Comparison of ENCODE assay signal across 8 cellular contexts in the genomic region with DNA sequence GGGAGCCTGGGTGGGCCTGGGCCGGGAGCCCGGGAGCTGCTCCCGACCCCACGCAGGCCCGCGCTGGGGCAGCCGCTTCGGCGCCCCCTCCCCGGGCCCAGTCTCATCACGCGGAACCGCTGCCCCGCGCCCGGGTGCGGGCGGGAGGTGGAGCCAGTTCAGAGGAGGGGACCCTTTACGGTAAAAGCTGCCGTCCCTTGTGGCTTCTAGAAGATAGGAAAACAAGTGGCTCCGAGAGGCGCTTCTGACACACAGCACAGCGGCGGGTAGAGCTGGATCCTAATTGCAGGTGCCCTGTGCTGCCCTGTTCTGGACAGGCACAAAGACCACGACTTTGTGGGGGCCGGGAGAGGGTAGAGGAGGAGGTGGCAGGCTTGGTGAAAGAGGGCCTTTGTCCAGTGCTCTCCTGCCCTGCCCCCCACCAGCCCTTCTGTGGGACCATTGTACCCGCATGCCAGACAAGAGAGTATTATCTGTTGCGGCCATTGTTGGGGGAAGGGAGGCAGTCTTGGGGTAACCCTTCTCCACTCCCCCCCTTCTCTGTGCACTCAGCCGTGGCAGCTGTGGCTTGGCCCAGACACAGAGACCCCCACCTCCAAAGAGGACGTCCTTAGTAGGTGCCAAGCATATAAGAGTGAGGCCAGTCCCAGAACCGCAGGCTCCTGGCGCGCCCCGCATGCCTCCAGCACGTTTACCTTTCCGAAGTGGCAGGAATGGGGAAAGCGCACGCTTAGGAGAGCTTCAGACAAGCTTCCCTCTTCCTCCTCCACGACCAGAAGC. TPM values are rescaled to one million over a fixed set of nuclear protein-coding genes. Genes with fewer than 3 reads are reported as not detected.
DNase-seq lines count a peak whose midpoint lies in the region; ATAC-seq lines count a peak whose summit lies in the region.

No MANE protein-coding gene starts in this region.

- H3K9me3 ChIP-seq in mucosa of rectum (ENCODE audit: control insufficient read depth in 2 of 2, low read length in 2 of 2): no peaks in the 10 kb centered on the region

- H3K36me3 ChIP-seq in mucosa of rectum (ENCODE audit: control insufficient read depth in 2 of 2, insufficient read depth in 2 of 2, low read length in 2 of 2): peaks cover 18 to 25% of the 10 kb centered on the region in 2 donors

- peaks cover 36% of the 10 kb centered on the region for H3K4me1 Mint-ChIP-seq in activated CD4-positive, alpha-beta T cell treated with anti-CD3 and anti-CD28 coated beads for 36 hours
- H3K4me1 Mint-ChIP-seq in effector memory CD8-positive, alpha-beta T cell (ENCODE audit: low read depth in 2 of 2): peaks cover 22 to 25% of the 10 kb centered on the region in 2 donors

- H3K36me3 Mint-ChIP-seq in activated CD4-positive, alpha-beta T cell treated with anti-CD3 and anti-CD28 coated beads for 36 hours (ENCODE audit: low read depth): peaks cover 26% of the 10 kb centered on the region
- peaks cover 39% of the 10 kb centered on the region for H3K36me3 Mint-ChIP-seq in effector memory CD8-positive, alpha-beta T cell (ENCODE audit: insufficient read depth)

- peak overlapping the region; percentile 82 for H3K27ac Mint-ChIP-seq in activated CD4-positive, alpha-beta T cell treated with anti-CD3 and anti-CD28 coated beads for 36 hours
- H3K27ac Mint-ChIP-seq in effector memory CD8-positive, alpha-beta T cell: peak overlapping the region; percentile 29 to 58

- H3K4me3 ChIP-seq in mucosa of rectum (ENCODE audit: low read length in 2 of 2): peak overlapping the region; percentile 75 to 76

- CTCF ChIA-PET in activated CD4-positive, alpha-beta T cell treated with anti-CD3 and anti-CD28 coated beads for 36 hours (lab: Charles Lee): interaction anchor here (0.9 to 3.0 kb wide), 3 partner anchors 31 to 145 kb away, joined by 3 to 12 read pairs (median 4); partner anchors contain the start of gene DHX58

- peak overlapping the region; percentile 79 for H3K4me3 Mint-ChIP-seq in activated CD4-positive, alpha-beta T cell treated with anti-CD3 and anti-CD28 coated beads for 36 hours
- H3K4me3 Mint-ChIP-seq in effector memory CD8-positive, alpha-beta T cell: peak overlapping the region; percentile 85 to 86

- peaks cover 12 to 14% of the 10 kb centered on the region in 2 donors for H3K4me1 ChIP-seq in mucosa of rectum (ENCODE audit: control insufficient read depth in 2 of 2, insufficient read depth in 2 of 2, low read length in 2 of 2)

- H3K9me3 Mint-ChIP-seq in activated CD4-positive, alpha-beta T cell treated with anti-CD3 and anti-CD28 coated beads for 36 hours (ENCODE audit: low read depth): no peaks in the 10 kb centered on the region
- no peaks in the 10 kb centered on the region for H3K9me3 Mint-ChIP-seq in effector memory CD8-positive, alpha-beta T cell

- intact Hi-C loops in activated CD4-positive, alpha-beta T cell treated with anti-CD3 and anti-CD28 coated beads for 36 hours (cut with DNase I, micrococcal nuclease): loop anchor here (2.0 to 5.0 kb wide), 4 partner anchors 35 to 1015 kb away; partner anchors contain the start of genes ODAD4 (in 1 of the 2), PTGES3L (in 1 of the 2), RUNDC1 (in 1 of the 2) and STAT3 (in 1 of the 2)

- peak overlapping the region; percentile 75 to 79 for H3K27ac ChIP-seq in mucosa of rectum (ENCODE audit: low read depth in 2 of 2, low read length in 2 of 2)

- peak; percentile 16 for ATAC-seq in HG03460 (IDR thresholded peaks at IDR 0.05; ENCODE audit: unreplicated experiment)
- peak; percentile 17 for ATAC-seq in activated CD4-positive, alpha-beta T cell treated with anti-CD3 and anti-CD28 coated beads for 36 hours
- ATAC-seq in effector memory CD8-positive, alpha-beta T cell (replicated peaks): peak; percentile 9
- no peak for ATAC-seq in HG02588 (IDR thresholded peaks at IDR 0.05; ENCODE audit: unreplicated experiment)

- no peaks in the 10 kb centered on the region for H3K27me3 ChIP-seq in mucosa of rectum (ENCODE audit: control insufficient read depth in 2 of 2, insufficient read depth in 2 of 2, low read length in 2 of 2)

- DNase-seq in DMS 273 (lab: John Stamatoyannopoulos, UW; ENCODE audit: unreplicated experiment) (peak; percentile 72), DMS 273 treated with DMSO at 0.1 percent for 48 hours (lab: John Stamatoyannopoulos, UW) (no peak), superior temporal gyrus (ENCODE audit: extremely low spot score) (peak; percentile 98)
- peak; percentile 66 for DNase-seq in activated CD4-positive, alpha-beta T cell treated with anti-CD3 and anti-CD28 coated beads for 36 hours
- peak in 2 of 3 experiments; percentile 17 to 27 for DNase-seq in effector memory CD8-positive, alpha-beta T cell

- H3K9ac ChIP-seq in mucosa of rectum (ENCODE audit: low read depth in 1 of 2, low read length in 2 of 2): peak overlapping the region; percentile 77 to 88

- POLR2A ChIA-PET in activated CD4-positive, alpha-beta T cell treated with anti-CD3 and anti-CD28 coated beads for 36 hours (lab: Charles Lee): interaction anchor here (0.6 to 2.2 kb wide), 6 partner anchors 10 to 145 kb away, joined by 3 to 23 read pairs (median 4); partner anchors contain the start of gene DNAJC7

- no peaks in the 10 kb centered on the region for H3K27me3 Mint-ChIP-seq in activated CD4-positive, alpha-beta T cell treated with anti-CD3 and anti-CD28 coated beads for 36 hours
- H3K27me3 Mint-ChIP-seq in effector memory CD8-positive, alpha-beta T cell: no peaks in the 10 kb centered on the region

RNA-seq across cellular contexts. Expression of gene CNP, which starts 0.7 kb away (rescaled TPM):
- 10 to 100 TPM; 55.1 to 77.0 TPM for total RNA-seq in activated CD4-positive, alpha-beta T cell treated with anti-CD3 and anti-CD28 coated beads for 36 hours

RNA-seq across cellular contexts. Expression of gene ODAD4, which starts 36.9 kb away (rescaled TPM):
- total RNA-seq in activated CD4-positive, alpha-beta T cell treated with anti-CD3 and anti-CD28 coated beads for 36 hours: 1 to 10 TPM in 1 of 2 experiments, under 1 TPM in 1; 0.81 to 1.1 TPM

RNA-seq across cellular contexts. Expression of gene ACLY, which starts 48.6 kb away (rescaled TPM):
- 100 to 1,000 TPM; 189 to 192 TPM for total RNA-seq in activated CD4-positive, alpha-beta T cell treated with anti-CD3 and anti-CD28 coated beads for 36 hours

RNA-seq across cellular contexts. Expression of gene DNAJC7, which starts 49.9 kb away (rescaled TPM):
- total RNA-seq in activated CD4-positive, alpha-beta T cell treated with anti-CD3 and anti-CD28 coated beads for 36 hours: 10 to 100 TPM; 86.6 to 94.8 TPM

RNA-seq across cellular contexts. Expression of gene NKIRAS2, which starts 52.6 kb away (rescaled TPM):
- 10 to 100 TPM; 16.3 to 17.2 TPM for total RNA-seq in activated CD4-positive, alpha-beta T cell treated with anti-CD3 and anti-CD28 coated beads for 36 hours
